ENCODE assay signal across 15 cellular contexts in genomic region chr1:234774971-234775370, GRCh38.
DNase-seq lines count a peak whose midpoint lies in the region; ATAC-seq and TF ChIP-seq lines count a peak whose summit lies in the region.
"Had no signal": no experiment of that assay in that cellular context is flagged by ENCODE, and none has a peak within 500 bp of the region (broad histone marks: within the 10 kb centered on the region; RNA-seq: fewer than 3 reads in every experiment).

No MANE protein-coding gene starts in this region.

- H3K4me3 Mint-ChIP-seq in type B pancreatic cell (no peak overlapping the region), WTC11 (no peak overlapping the region)

- H3K9me3 Mint-ChIP-seq in type B pancreatic cell (no peaks in the 10 kb centered on the region), WTC11 (peaks cover 7% of the 10 kb centered on the region; the same call in 1 of the 2 replicates)

- peaks cover 29% of the 10 kb centered on the region for H3K4me1 Mint-ChIP-seq in type B pancreatic cell (ENCODE audit: unreplicated experiment)
- H3K4me1 Mint-ChIP-seq in WTC11 = peaks cover 30% of the 10 kb centered on the region

- ATAC-seq in Right ventricle myocardium inferior (peak; percentile 18), WTC11 (no peak)
- ATAC-seq: psoas muscle had no signal

- no peaks in the 10 kb centered on the region for H3K27me3 Mint-ChIP-seq in type B pancreatic cell
- no peaks in the 10 kb centered on the region; the same call in 1 of the 2 replicates for H3K27me3 Mint-ChIP-seq in WTC11 (ENCODE audit: low read depth)

- POLR2A ChIA-PET in WTC11 (lab: Charles Lee) = no interaction called here

- no peaks in the 10 kb centered on the region for H3K36me3 Mint-ChIP-seq in type B pancreatic cell
- peaks cover 3% of the 10 kb centered on the region; the same call in 1 of the 2 replicates for H3K36me3 Mint-ChIP-seq in WTC11

- TF ChIP-seq CTCF in type B pancreatic cell (conservative IDR thresholded peaks at IDR 0.05) = no peak
- TF ChIP-seq CTCF in WTC11 (IDR thresholded peaks at IDR 0.05) = no peak

- intact Hi-C loops in Right ventricle myocardium inferior (cut with DNase I) (no loop called here), cardiac septum (cut with DNase I) (no loop called here)

- CTCF ChIA-PET in WTC11 (lab: Charles Lee) = no interaction called here

- H3K27ac Mint-ChIP-seq in type B pancreatic cell = no peak overlapping the region
- no peak overlapping the region for H3K27ac Mint-ChIP-seq in WTC11

- DNase-seq in Right ventricle myocardium inferior (ENCODE audit: missing footprints) (no peak), cardiac septum (ENCODE audit: low spot score) (no peak), SKM-1 treated with dmso at 0.1 percent for 144 hours (lab: John Stamatoyannopoulos, UW; ENCODE audit: unreplicated experiment) (peak; percentile 68), iris pigment epithelial cell (ENCODE audit: low read depth) (peak; percentile 62), type B pancreatic cell (ENCODE audit: extremely low spot score, unreplicated experiment) (peak; percentile 49), cerebellum (ENCODE audit: low spot score) (no peak), NCI-H1930 (lab: John Stamatoyannopoulos, UW) (no peak), WTC11 (ENCODE audit: low spot score) (no peak)
- DNase-seq: EL, foreskin melanocyte, NCI-H2029 treated with DMSO at 0.1 percent for 48 hours, NCI-H748 treated with DMSO at 0.1 percent for 48 hours, psoas muscle, SHP77 treated with DMSO at 0.1 percent for 48 hours, uterus had no signal

TF ChIP-seq in WTC11, 78 proteins besides CTCF, POLR2A, EP300 and RAD21:
- TF ChIP-seq E2F4 (CRISPR knock-in tag; IDR thresholded peaks at IDR 0.05; ENCODE audit: borderline replicate concordance, low read depth) = no peak
- TF ChIP-seq ZBTB43 (CRISPR knock-in tag; IDR thresholded peaks at IDR 0.05) = no peak
TF ChIP-seq in WTC11: peak in this region for 0.

Comparison
In these comparisons a context has a peak if more than half of its experiments do, and no peak if none do; other contexts are left out.
1. DNase-seq: peak in SKM-1 treated with dmso at 0.1 percent for 144 hours (single experiment), iris pigment epithelial cell (single experiment) and type B pancreatic cell (single experiment); none in Right ventricle myocardium inferior (single experiment), cardiac septum (single experiment), cerebellum (single experiment), NCI-H1930 (0 of 2) and WTC11 (single experiment).